1 cellular context compared by ENCODE assay signal in genomic region chr12:104504151-104504550, GRCh38.
TF ChIP-seq lines count a peak whose summit lies in the region.

No MANE protein-coding gene starts in this region.

TF ChIP-seq in H1, 55 proteins besides CTCF, POLR2A, EP300 and RAD21:
- TF ChIP-seq JUND (IDR thresholded peaks at IDR 0.05; ENCODE audit: low read length) (no peak), EZH2 (IDR thresholded peaks at IDR 0.05; ENCODE audit: low read depth, low read length, severe bottlenecking) (no peak), NANOG (IDR thresholded peaks at IDR 0.05; ENCODE audit: insufficient read depth, low read depth, low read length, poor library complexity, severe bottlenecking) (no peak)
